7 cellular contexts compared by ENCODE assay signal in the genomic region with DNA sequence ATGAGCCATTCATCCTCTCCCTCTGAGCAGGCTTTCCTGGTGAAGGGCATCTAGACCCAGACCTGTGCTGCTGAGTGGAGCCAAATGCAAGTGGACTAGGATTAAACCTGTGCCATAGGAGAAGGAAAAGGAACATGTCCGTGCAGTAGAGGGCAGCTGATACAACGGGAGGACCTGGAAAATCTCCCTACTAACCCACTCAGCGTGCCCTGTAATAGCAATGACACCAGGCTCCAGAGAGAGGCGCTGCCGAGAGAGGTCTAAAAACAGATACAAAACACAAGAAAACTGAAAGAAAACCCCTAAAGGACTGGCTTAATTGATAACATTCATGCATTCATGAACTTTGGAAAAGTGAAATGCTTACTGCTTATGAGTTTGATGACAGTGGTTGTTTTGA.
DNase-seq lines count a peak whose midpoint lies in the region; ATAC-seq, FAIRE-seq and TF ChIP-seq lines count a peak whose summit lies in the region.

No MANE protein-coding gene starts in this region.

- peak; percentile 20 for TF ChIP-seq CTCF in cardiac fibroblast (IDR thresholded peaks at IDR 0.05; ENCODE audit: low read depth, low read length)
- peak in 1 of 3 experiments; percentile 22 for TF ChIP-seq CTCF in keratinocyte (optimal IDR thresholded peaks at IDR 0.05 in 1 of 3, IDR thresholded peaks at IDR 0.05 in 1 of 3, conservative IDR thresholded peaks at IDR 0.05 in 1 of 3; ENCODE audit: extremely low read depth in 1 of 3, insufficient read depth in 2 of 3, low read length in 3 of 3)
- TF ChIP-seq CTCF in MM.1S (IDR thresholded peaks at IDR 0.05; ENCODE audit: low read length) = no peak

- peaks cover 11 to 24% of the 10 kb centered on the region in 2 experiments for H3K36me3 ChIP-seq in keratinocyte (ENCODE audit: control insufficient read depth in 2 of 2, extremely low read depth in 1 of 2, insufficient read depth in 2 of 2, low read length in 2 of 2)
- H3K36me3 ChIP-seq in MM.1S (replicated peaks; ENCODE audit: insufficient read depth, low read length) = no peaks in the 10 kb centered on the region

- H3K27me3 ChIP-seq in keratinocyte (ENCODE audit: control insufficient read depth, extremely low read depth, insufficient read depth, low read length) = no peaks in the 10 kb centered on the region
- H3K27me3 ChIP-seq in MM.1S (replicated peaks; ENCODE audit: insufficient read depth, low read length) = no peaks in the 10 kb centered on the region

- H3K9me3 ChIP-seq in keratinocyte (ENCODE audit: control insufficient read depth, low read depth, low read length) (no peaks in the 10 kb centered on the region), MM.1S (replicated peaks; ENCODE audit: insufficient read depth, low read length) (no peaks in the 10 kb centered on the region)

- H3K9me2 ChIP-seq in MM.1S (replicated peaks; ENCODE audit: insufficient read depth, low read length) = no peaks in the 10 kb centered on the region

- H3K4me3 ChIP-seq in cardiac fibroblast (replicated peaks in 1 of 2; ENCODE audit: low read depth in 2 of 2, low read length in 2 of 2) (no peak overlapping the region), keratinocyte (ENCODE audit: control insufficient read depth in 2 of 3, extremely low read depth in 1 of 3, insufficient read depth in 2 of 3, low read depth in 1 of 3, low read length in 3 of 3) (no peak overlapping the region), MM.1S (ENCODE audit: low read length) (no peak overlapping the region)

- FAIRE-seq in keratinocyte (lab: Jason Lieb, UNC) = peak; percentile 49

- peaks cover 4% of the 10 kb centered on the region for H3K9me1 ChIP-seq in keratinocyte (ENCODE audit: control insufficient read depth, extremely low read depth, insufficient read depth, low read length)

- dilution Hi-C loops in keratinocyte (cut with MboI; ENCODE audit: extremely low pct_ligation_motif_present, low sequenced_read_pairs) = no loop called here

- H3K27ac ChIP-seq in keratinocyte (ENCODE audit: control insufficient read depth, insufficient read depth, low read length) (peak overlapping the region; percentile 62), temporal lobe (ENCODE audit: low read depth, low read length) (peak overlapping the region; percentile 79), MM.1S (ENCODE audit: low read length) (no peak overlapping the region)

- H3K4me1 ChIP-seq in keratinocyte (ENCODE audit: control insufficient read depth, extremely low read depth, insufficient read depth, low read length) (peaks cover 46% of the 10 kb centered on the region), MM.1S (ENCODE audit: low read length) (0 out of 2 replicates have a peak, but pooled peaks cover 3% of the 10 kb centered on the region)

- DNase-seq in KBM-7 (peak; percentile 18), cardiac fibroblast (ENCODE audit: low read depth in 2 of 2) (no peak), keratinocyte (ENCODE audit: low read depth, low spot score) (no peak), MM.1S (no peak), NCI-H226 (no peak)

- peaks cover 3% of the 10 kb centered on the region for H4K20me1 ChIP-seq in keratinocyte (ENCODE audit: control insufficient read depth, extremely low read depth, insufficient read depth, low read length)
- H4K20me1 ChIP-seq in MM.1S (ENCODE audit: insufficient read depth, low read length) = no peaks in the 10 kb centered on the region

- H3K79me2 ChIP-seq in keratinocyte (ENCODE audit: control insufficient read depth, insufficient read depth, low read length) (peaks cover 3% of the 10 kb centered on the region), MM.1S (ENCODE audit: low read length) (no peaks in the 10 kb centered on the region)

- H3K4me2 ChIP-seq in keratinocyte (ENCODE audit: control insufficient read depth, extremely low read depth, insufficient read depth, low read depth, low read length) (no peak overlapping the region), MM.1S (ENCODE audit: low read depth, low read length) (no peak overlapping the region)

- no peak overlapping the region for H3K9ac ChIP-seq in keratinocyte (ENCODE audit: control insufficient read depth, extremely low read depth, insufficient read depth, low read length)
- H3K9ac ChIP-seq in MM.1S (ENCODE audit: low read length) = no peak overlapping the region

- no peak for ATAC-seq in GM18861 (IDR thresholded peaks at IDR 0.05; ENCODE audit: unreplicated experiment)

- H2AFZ ChIP-seq in keratinocyte (ENCODE audit: control insufficient read depth, low read length) (no peak overlapping the region), MM.1S (ENCODE audit: low read length) (no peak overlapping the region)

- no peaks in the 10 kb centered on the region for H3F3A ChIP-seq in MM.1S (ENCODE audit: insufficient read depth, low read length)

- in situ Hi-C loops in KBM-7 (cut with MboI; ENCODE audit: low pct_unique_long_range_greater_than_20kb, low sequenced_read_pairs) = loop anchor here (10.0 to 25.0 kb wide), 2 partner anchors 113 to 470 kb away; a partner anchor contains a TSS
